22 cellular contexts compared by ENCODE assay signal in genomic region chr9:16290169-16290568, GRCh38.
DNase-seq lines count a peak whose midpoint lies in the region; ATAC-seq and TF ChIP-seq lines count a peak whose summit lies in the region.
"Had no signal": no experiment of that assay in that cellular context is flagged by ENCODE, and none has a peak within 500 bp of the region (broad histone marks: within the 10 kb centered on the region; RNA-seq: fewer than 3 reads in every experiment).

No MANE protein-coding gene starts in this region.

- H3K4me1 Mint-ChIP-seq in dendritic cell treated with granulocyte-macrophage colony-stimulating factor and Interleukin-4, amounts not matched to agents 40 ng/mL and 50 ng/mL, for 4 days (ENCODE audit: low read depth): peaks cover 34% of the 10 kb centered on the region
- no peaks in the 10 kb centered on the region for H3K4me1 Mint-ChIP-seq in activated T-cell treated with anti-CD3 and anti-CD28 coated beads, Interleukin-2, amount 50 U/mL, for 24 hours (ENCODE audit: low read depth)
- H3K4me1 Mint-ChIP-seq: activated naive CD8-positive, alpha-beta T cell treated with anti-CD3 and anti-CD28 coated beads, Interleukin-2, amount 50 U/mL, for 24 hours had no signal

- peak; percentile 6 for DNase-seq in HT-29 (ENCODE audit: low spot score)
- no peak for DNase-seq in activated T-cell treated with anti-CD3 and anti-CD28 coated beads, Interleukin-2, amount 50 U/mL, for 24 hours
- DNase-seq: ACHN; activated B cell treated with CpG ODN at 0.5 μM for 24 hours; activated CD4-positive, alpha-beta memory T cell treated with anti-CD3 and anti-CD28 coated beads for 36 hours; activated gamma-delta T cell treated with Interleukin-2 at 50 U/mL for 16 hours; activated naive CD8-positive, alpha-beta T cell treated with anti-CD3 and anti-CD28 coated beads, Interleukin-2, amount 50 U/mL, for 24 hours; DND-41; NCI-H2029 treated with DMSO at 0.1 percent for 48 hours; NCI-H345; NCI-H748 treated with DMSO at 0.1 percent for 48 hours; sigmoid colon; SK-N-SH; stimulated activated naive CD8-positive, alpha-beta T cell treated with anti-CD3 and anti-CD28 coated beads, Interleukin-15, Interleukin-2, amounts not matched to agents 100 U/mL and 50 U/mL, for 24 hours had no signal

- peak overlapping the region; percentile 39 for H3K4me3 Mint-ChIP-seq in dendritic cell treated with granulocyte-macrophage colony-stimulating factor and Interleukin-4, amounts not matched to agents 40 ng/mL and 50 ng/mL, for 4 days
- H3K4me3 Mint-ChIP-seq in activated T-cell treated with anti-CD3 and anti-CD28 coated beads, Interleukin-2, amount 50 U/mL, for 24 hours: no peak overlapping the region
- H3K4me3 Mint-ChIP-seq: activated B cell treated with CpG ODN at 0.5 μM for 24 hours; activated CD4-positive, alpha-beta memory T cell treated with anti-CD3 and anti-CD28 coated beads for 36 hours; activated naive CD8-positive, alpha-beta T cell treated with anti-CD3 and anti-CD28 coated beads, Interleukin-2, amount 50 U/mL, for 24 hours; neural progenitor cell had no signal

- peak; percentile 48 for ATAC-seq in HG02623 (IDR thresholded peaks at IDR 0.05; ENCODE audit: unreplicated experiment)
- ATAC-seq in HG03025 (IDR thresholded peaks at IDR 0.05; ENCODE audit: low FRiP score, unreplicated experiment): no peak
- ATAC-seq in GM21447 (IDR thresholded peaks at IDR 0.05; ENCODE audit: unreplicated experiment): no peak
- ATAC-seq in esophagus mucosa: no peak
- ATAC-seq: activated naive CD8-positive, alpha-beta T cell treated with anti-CD3 and anti-CD28 coated beads, Interleukin-2, amount 50 U/mL, for 24 hours; HepG2; stimulated activated naive CD8-positive, alpha-beta T cell treated with anti-CD3 and anti-CD28 coated beads, Interleukin-15, Interleukin-2, amounts not matched to agents 100 U/mL and 50 U/mL, for 24 hours had no signal

- peak overlapping the region; percentile 75 for H3K27ac Mint-ChIP-seq in dendritic cell treated with granulocyte-macrophage colony-stimulating factor and Interleukin-4, amounts not matched to agents 40 ng/mL and 50 ng/mL, for 4 days
- H3K27ac Mint-ChIP-seq in activated T-cell treated with anti-CD3 and anti-CD28 coated beads, Interleukin-2, amount 50 U/mL, for 24 hours: no peak overlapping the region
- H3K27ac Mint-ChIP-seq: activated B cell treated with CpG ODN at 0.5 μM for 24 hours; activated CD4-positive, alpha-beta memory T cell treated with anti-CD3 and anti-CD28 coated beads for 36 hours; activated naive CD8-positive, alpha-beta T cell treated with anti-CD3 and anti-CD28 coated beads, Interleukin-2, amount 50 U/mL, for 24 hours; neural progenitor cell had no signal

- H3K27me3 Mint-ChIP-seq in dendritic cell treated with granulocyte-macrophage colony-stimulating factor and Interleukin-4, amounts not matched to agents 40 ng/mL and 50 ng/mL, for 4 days: peaks cover 10% of the 10 kb centered on the region
- H3K27me3 Mint-ChIP-seq in activated T-cell treated with anti-CD3 and anti-CD28 coated beads, Interleukin-2, amount 50 U/mL, for 24 hours: no peaks in the 10 kb centered on the region
- H3K27me3 Mint-ChIP-seq: activated B cell treated with CpG ODN at 0.5 μM for 24 hours; activated CD4-positive, alpha-beta memory T cell treated with anti-CD3 and anti-CD28 coated beads for 36 hours; activated naive CD8-positive, alpha-beta T cell treated with anti-CD3 and anti-CD28 coated beads, Interleukin-2, amount 50 U/mL, for 24 hours had no signal

- peak; percentile 25 for TF ChIP-seq CTCF in GM12873 (IDR thresholded peaks at IDR 0.05; ENCODE audit: insufficient read depth, low read depth, low read length, missing control alignments)

- H3K36me3 Mint-ChIP-seq in dendritic cell treated with granulocyte-macrophage colony-stimulating factor and Interleukin-4, amounts not matched to agents 40 ng/mL and 50 ng/mL, for 4 days (ENCODE audit: low read depth): no peaks in the 10 kb centered on the region
- no peaks in the 10 kb centered on the region for H3K36me3 Mint-ChIP-seq in activated T-cell treated with anti-CD3 and anti-CD28 coated beads, Interleukin-2, amount 50 U/mL, for 24 hours (ENCODE audit: low read depth)
- H3K36me3 Mint-ChIP-seq: activated CD4-positive, alpha-beta memory T cell treated with anti-CD3 and anti-CD28 coated beads for 36 hours; neural progenitor cell had no signal

- H3K9me3 Mint-ChIP-seq in dendritic cell treated with granulocyte-macrophage colony-stimulating factor and Interleukin-4, amounts not matched to agents 40 ng/mL and 50 ng/mL, for 4 days: peaks cover 6% of the 10 kb centered on the region
- H3K9me3 Mint-ChIP-seq in activated T-cell treated with anti-CD3 and anti-CD28 coated beads, Interleukin-2, amount 50 U/mL, for 24 hours: peaks cover 4% of the 10 kb centered on the region
- H3K9me3 Mint-ChIP-seq: activated B cell treated with CpG ODN at 0.5 μM for 24 hours; activated naive CD8-positive, alpha-beta T cell treated with anti-CD3 and anti-CD28 coated beads, Interleukin-2, amount 50 U/mL, for 24 hours had no signal

- intact Hi-C loops in dendritic cell treated with granulocyte-macrophage colony-stimulating factor and Interleukin-4, amounts not matched to agents 40 ng/mL and 50 ng/mL, for 4 days (cut with micrococcal nuclease): loop anchor here (5.0 kb wide), 1 partner anchor 112 kb away; no protein-coding TSS in a partner anchor
